In the genomic region with DNA sequence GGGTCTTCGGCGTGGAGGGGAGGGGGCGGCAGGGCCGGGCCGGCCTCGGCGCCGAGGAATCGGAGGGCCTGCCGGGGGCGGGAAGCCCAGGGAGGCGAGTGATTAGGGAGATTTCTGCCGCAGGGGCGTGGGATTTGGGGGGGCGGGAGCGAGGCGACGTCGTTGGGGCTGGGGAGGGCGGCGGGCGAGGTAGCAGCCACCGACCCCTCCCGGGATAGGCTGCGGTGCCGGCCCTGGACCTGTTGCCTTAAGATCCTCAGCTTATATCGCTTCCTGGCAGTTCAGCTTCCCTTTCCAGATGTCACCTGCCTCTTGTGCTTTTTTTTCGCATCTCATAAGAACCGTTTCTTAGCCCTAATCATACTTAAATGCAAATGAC, we compare ENCODE assay signal across 1 cellular context.
TF ChIP-seq lines count a peak whose summit lies in the region.

No MANE protein-coding gene starts in this region.

TF ChIP-seq in HepG2, 621 proteins besides CTCF, POLR2A, EP300 and RAD21:
- TF ChIP-seq PATZ1 (CRISPR knock-in tag; IDR thresholded peaks at IDR 0.05) (peak; percentile 74), SKI (IDR thresholded peaks at IDR 0.05; ENCODE audit: partially characterized antibody) (no peak)
